25 cellular contexts compared by ENCODE assay signal in genomic region chr20:30503992-30504570, GRCh38.
"Had no signal": no experiment of that assay in that cellular context is flagged by ENCODE, and none has a peak within 500 bp of the region (broad histone marks: within the 10 kb centered on the region; RNA-seq: fewer than 3 reads in every experiment).

No MANE protein-coding gene starts in this region.

- H3K79me2 ChIP-seq: hepatocyte had no signal

- H3K27ac ChIP-seq: dorsolateral prefrontal cortex, gastroesophageal sphincter, heart left ventricle, hepatocyte, left lung, neutrophil, pancreas, sigmoid colon, suprapubic skin, transverse colon, upper lobe of right lung, uterus had no signal

- H3K4me2 ChIP-seq: hepatocyte had no signal

- H3K4me3 ChIP-seq: dorsolateral prefrontal cortex, gastroesophageal sphincter, heart left ventricle, hepatocyte, left lung, mucosa of descending colon, pancreas, sigmoid colon, suprapubic skin, transverse colon, upper lobe of right lung, uterus had no signal

- H2AFZ ChIP-seq: hepatocyte had no signal

- H3K27me3 ChIP-seq: hepatocyte, pancreas, transverse colon, upper lobe of right lung, uterus had no signal

- ATAC-seq: gastroesophageal sphincter; heart left ventricle; left cardiac atrium; left lung; mucosa of descending colon; natural killer cell treated with Interleukin-12 subunit alpha and Interleukin-12 subunit beta and Interleukin-15 and Interleukin-18, amount 100 ng/mL, for 72 hours; pancreas; stimulated activated naive CD8-positive, alpha-beta T cell treated with anti-CD3 and anti-CD28 coated beads, Interleukin-15, amount 100 ng/mL, for 72 hours; upper lobe of right lung had no signal

- H3K4me1 ChIP-seq: heart left ventricle, left lung, pancreas, upper lobe of right lung, uterus had no signal

- DNase-seq: dorsolateral prefrontal cortex; effector CD4-positive, alpha-beta T cell; foreskin fibroblast; heart left ventricle; left cardiac atrium; left lung; mesenchymal stem cell; mucosa of descending colon; naive B cell; pancreas; sigmoid colon; stimulated activated CD4-positive, alpha-beta T cell treated with anti-CD3 and anti-CD28 coated beads, Interleukin-15, amount 100 ng/mL, for 24 hours; stimulated activated CD4-positive, alpha-beta T cell treated with anti-CD3 and anti-CD28 coated beads, Interleukin-4, amount 100 ng/mL, for 1 hour; stimulated activated CD8-positive, alpha-beta memory T cell treated with anti-CD3 and anti-CD28 coated beads, Interleukin-4, amount 100 ng/mL, for 48 hours; stimulated activated naive CD4-positive, alpha-beta T cell; stimulated activated naive CD8-positive, alpha-beta T cell treated with anti-CD3 and anti-CD28 coated beads, Interleukin-15, amount 100 ng/mL, for 72 hours; transverse colon; upper lobe of right lung; uterus had no signal

- H3K36me3 ChIP-seq: gastroesophageal sphincter, heart left ventricle, left lung, neutrophil, pancreas, sigmoid colon, suprapubic skin, transverse colon, upper lobe of right lung, uterus had no signal

- FAIRE-seq: islet of Langerhans, pancreas had no signal

- H3K9me3 ChIP-seq: gastroesophageal sphincter, heart left ventricle, mucosa of descending colon, neutrophil, pancreas, sigmoid colon, suprapubic skin, transverse colon, upper lobe of right lung, uterus had no signal
